Comparison of ENCODE assay signal across 11 cellular contexts in the genomic region with DNA sequence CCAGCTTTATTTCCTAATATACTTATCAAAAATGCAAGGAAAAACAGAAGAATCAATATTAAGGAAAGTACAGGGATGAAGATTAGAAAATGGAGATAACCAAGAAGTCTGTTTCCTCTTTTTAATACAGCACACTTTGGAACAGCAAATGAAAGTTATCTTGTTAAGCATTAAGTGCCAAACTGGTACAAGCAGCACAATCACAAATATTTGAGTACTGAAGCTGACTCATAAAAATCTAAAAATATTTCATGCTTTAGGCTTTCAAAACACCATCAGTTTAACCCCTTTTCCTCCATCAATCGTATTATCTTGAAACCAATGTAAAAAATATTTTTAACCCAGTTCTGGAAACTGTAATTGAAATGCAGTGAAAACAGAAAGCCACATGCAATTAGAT. TPM values are rescaled to one million over a fixed set of nuclear protein-coding genes. Genes with fewer than 3 reads are reported as not detected.
DNase-seq lines count a peak whose midpoint lies in the region; ATAC-seq and TF ChIP-seq lines count a peak whose summit lies in the region.
"Had no signal": no experiment of that assay in that cellular context is flagged by ENCODE, and none has a peak within 500 bp of the region (broad histone marks: within the 10 kb centered on the region; RNA-seq: fewer than 3 reads in every experiment).

No MANE protein-coding gene starts in this region.

- no TSS peak for BruUV-seq in Panc1 (replicated peaks; lab: Mats Ljungman, UMichigan)

- no peak for TF ChIP-seq CTCF in Panc1 (IDR thresholded peaks at IDR 0.05)
- TF ChIP-seq CTCF in mucosa of descending colon (IDR thresholded peaks at IDR 0.05), result no peak

- CTCF ChIA-PET in activated naive CD4-positive, alpha-beta T cell treated with anti-CD3 and anti-CD28 coated beads for 36 hours (lab: Charles Lee), result interaction anchor here (1.0 to 1.2 kb wide), 2 partner anchors 92 to 97 kb away, joined by 3 to 7 read pairs; no protein-coding TSS in a partner anchor
- CTCF ChIA-PET in Panc1 (lab: Charles Lee), result interaction anchor here (1.2 kb wide), 1 partner anchor 92 kb away, joined by 4 read pairs; no protein-coding TSS in a partner anchor

- peaks cover 14% of the 10 kb centered on the region for H3K36me3 ChIP-seq in Panc1 (ENCODE audit: control insufficient read depth, insufficient read depth, low read length)
- H3K36me3 ChIP-seq in mucosa of descending colon (ENCODE audit: low read depth), result no peaks in the 10 kb centered on the region

- H3K4me1 ChIP-seq in Panc1 (ENCODE audit: control insufficient read depth, insufficient read depth, low read length), result peaks cover 50% of the 10 kb centered on the region
- peaks cover 8% of the 10 kb centered on the region for H3K4me1 ChIP-seq in mucosa of descending colon (ENCODE audit: low read depth)

- no peaks in the 10 kb centered on the region for H3K27me3 ChIP-seq in Panc1 (ENCODE audit: control insufficient read depth, insufficient read depth, low read length)

- H3K9me3 ChIP-seq in Panc1 (ENCODE audit: control insufficient read depth, insufficient read depth, low read depth, low read length) (no peaks in the 10 kb centered on the region), mucosa of descending colon (no peaks in the 10 kb centered on the region)

- H3K4me3 ChIP-seq in Panc1 (ENCODE audit: low read depth in 2 of 2, low read length in 2 of 2) (peak overlapping the region; percentile 9 to 100), mucosa of descending colon (no peak overlapping the region)
- H3K4me3 ChIP-seq: lung had no signal

- H3K27ac Mint-ChIP-seq in activated naive CD4-positive, alpha-beta T cell treated with anti-CD3 and anti-CD28 coated beads for 36 hours, result peak overlapping the region; percentile 47
- no peak overlapping the region for H3K27ac Mint-ChIP-seq in stimulated activated naive B cell treated with anti-CD40 and anti-IgM and Interleukin-4, amounts not matched to agents 10 μg/mL and 1 μg/mL and 100 μg/mL, for 72 hours

- POLR2A ChIA-PET in Panc1 (lab: Charles Lee), result no interaction called here

- peaks cover 9% of the 10 kb centered on the region for H3K36me3 Mint-ChIP-seq in activated naive CD4-positive, alpha-beta T cell treated with anti-CD3 and anti-CD28 coated beads for 36 hours (ENCODE audit: low read depth)
- peaks cover 33 to 36% of the 10 kb centered on the region in 2 donors for H3K36me3 Mint-ChIP-seq in stimulated activated naive B cell treated with anti-CD40 and anti-IgM and Interleukin-4, amounts not matched to agents 10 μg/mL and 1 μg/mL and 100 μg/mL, for 72 hours

- peak overlapping the region; percentile 99 for H3K27ac ChIP-seq in Panc1 (ENCODE audit: low read length)

- peaks cover 70% of the 10 kb centered on the region for H3K4me1 Mint-ChIP-seq in activated naive CD4-positive, alpha-beta T cell treated with anti-CD3 and anti-CD28 coated beads for 36 hours (ENCODE audit: low read depth)
- H3K4me1 Mint-ChIP-seq in stimulated activated naive B cell treated with anti-CD40 and anti-IgM and Interleukin-4, amounts not matched to agents 10 μg/mL and 1 μg/mL and 100 μg/mL, for 72 hours, result peaks cover 47 to 63% of the 10 kb centered on the region in 2 donors

- in situ Hi-C loops in Panc1 (cut with HindIII; ENCODE audit: low pct_unique_long_range_greater_than_20kb, low sequenced_read_pairs), result no loop called here

- no peaks in the 10 kb centered on the region for H3K9me3 Mint-ChIP-seq in activated naive CD4-positive, alpha-beta T cell treated with anti-CD3 and anti-CD28 coated beads for 36 hours
- peaks cover 2 to 4% of the 10 kb centered on the region in 2 donors for H3K9me3 Mint-ChIP-seq in stimulated activated naive B cell treated with anti-CD40 and anti-IgM and Interleukin-4, amounts not matched to agents 10 μg/mL and 1 μg/mL and 100 μg/mL, for 72 hours

- no peak overlapping the region for H3K4me3 Mint-ChIP-seq in activated naive CD4-positive, alpha-beta T cell treated with anti-CD3 and anti-CD28 coated beads for 36 hours
- peak overlapping the region; percentile 58 to 82 for H3K4me3 Mint-ChIP-seq in stimulated activated naive B cell treated with anti-CD40 and anti-IgM and Interleukin-4, amounts not matched to agents 10 μg/mL and 1 μg/mL and 100 μg/mL, for 72 hours

- no peaks in the 10 kb centered on the region for H3K27me3 Mint-ChIP-seq in activated naive CD4-positive, alpha-beta T cell treated with anti-CD3 and anti-CD28 coated beads for 36 hours (ENCODE audit: low read depth)
- H3K27me3 Mint-ChIP-seq in stimulated activated naive B cell treated with anti-CD40 and anti-IgM and Interleukin-4, amounts not matched to agents 10 μg/mL and 1 μg/mL and 100 μg/mL, for 72 hours, result no peaks in the 10 kb centered on the region

- intact Hi-C loops in activated naive CD4-positive, alpha-beta T cell treated with anti-CD3 and anti-CD28 coated beads for 36 hours (cut with micrococcal nuclease), result loop anchor here (2.0 kb wide), 1 partner anchor 271 kb away; no protein-coding TSS in a partner anchor
- intact Hi-C loops in Panc1 (cut with micrococcal nuclease; ENCODE audit: unreplicated experiment) (loop anchor here (5.0 kb wide), 1 partner anchor 91 kb away; no protein-coding TSS in a partner anchor), mucosa of descending colon (cut with DNase I, micrococcal nuclease) (no loop called here)

- ATAC-seq in Panc1 (no peak), mucosa of descending colon (no peak)
- no peak for ATAC-seq in stimulated activated naive B cell treated with anti-CD40 and anti-IgM and Interleukin-4, amounts not matched to agents 10 μg/mL and 1 μg/mL and 100 μg/mL, for 72 hours (replicated peaks)

- no peak for DNase-seq in activated naive CD4-positive, alpha-beta T cell treated with anti-CD3 and anti-CD28 coated beads for 36 hours
- DNase-seq in activated naive CD4-positive, alpha-beta T cell treated with anti-CD3 and anti-CD28 coated beads, Interleukin-2, amount 50 U/mL, for 16 hours, result no peak
- no peak for DNase-seq in Panc1 (ENCODE audit: low read depth, low spot score)
- peak; percentile 35 for DNase-seq in fibroblast of peridontal ligament (ENCODE audit: extremely low read depth)
- DNase-seq in stimulated activated naive B cell treated with anti-CD40 and anti-IgM and Interleukin-4, amounts not matched to agents 10 μg/mL and 1 μg/mL and 100 μg/mL, for 72 hours, result no peak
- no peak for DNase-seq in hippocampal formation (lab: John Stamatoyannopoulos, UW)
- no peak for DNase-seq in mucosa of descending colon
- DNase-seq in GDM1 (lab: John Stamatoyannopoulos, UW), result no peak
- DNase-seq: COR-L47; stimulated activated CD4-positive, alpha-beta T cell treated with anti-CD3 and anti-CD28 coated beads, Interleukin-4, amount 100 ng/mL, for 4 hours had no signal

RNA-seq across cellular contexts. Expression of gene FBXW11, which starts 2.7 kb away (rescaled TPM):
- total RNA-seq in activated naive CD4-positive, alpha-beta T cell treated with anti-CD3 and anti-CD28 coated beads for 36 hours, result 10 to 100 TPM; 32.8 to 35.5 TPM
- total RNA-seq in Panc1 (2021; ENCODE audit: unreplicated experiment) (111 TPM), mucosa of descending colon (10 to 100 TPM; 37.2 to 50.2 (median 39.5) TPM)
- polyA plus RNA-seq in Panc1 (2012; ENCODE audit: insufficient read length), result 49.1 TPM

Comparison
In these comparisons a context has a peak if more than half of its experiments do, and no peak if none do; other contexts are left out.
1. intact Hi-C loops: an anchor here in activated naive CD4-positive, alpha-beta T cell treated with anti-CD3 and anti-CD28 coated beads for 36 hours (2.0 kb wide) and Panc1 (5.0 kb wide); none called in mucosa of descending colon.